In the genomic region with DNA sequence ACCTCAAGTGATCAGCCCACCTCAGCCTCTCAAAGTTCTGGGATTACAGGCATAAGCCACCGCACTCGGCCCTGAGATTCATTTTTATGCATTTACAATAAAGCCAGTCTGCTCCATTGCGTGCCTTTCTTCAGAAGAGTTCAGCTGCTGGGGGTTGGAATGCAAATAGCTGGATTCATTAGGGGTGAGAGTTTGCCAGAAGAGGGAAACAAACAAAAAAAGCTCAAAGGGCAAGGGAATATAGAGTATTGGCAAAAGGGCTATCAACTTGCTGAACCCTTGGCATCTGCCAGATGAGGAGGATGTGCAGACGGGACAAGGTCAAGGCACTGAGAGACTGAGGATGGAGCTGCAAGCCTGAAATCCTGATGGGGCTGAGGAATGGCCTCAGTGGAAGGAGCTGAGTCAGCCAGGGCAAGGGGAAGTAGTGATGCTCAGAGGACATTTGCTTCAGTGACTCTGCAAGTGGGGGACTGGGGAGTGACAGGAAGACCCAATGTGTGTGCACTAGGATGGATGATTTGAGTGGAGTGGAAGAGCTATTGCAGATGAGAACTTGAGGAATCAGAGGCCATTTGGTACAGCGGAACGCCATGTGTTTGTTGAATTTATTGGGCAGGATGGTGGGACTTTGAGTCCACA, we compare ENCODE assay signal across 17 cellular contexts.
DNase-seq lines count a peak whose midpoint lies in the region; ATAC-seq and TF ChIP-seq lines count a peak whose summit lies in the region.
"Had no signal": no experiment of that assay in that cellular context is flagged by ENCODE, and none has a peak within 500 bp of the region (broad histone marks: within the 10 kb centered on the region; RNA-seq: fewer than 3 reads in every experiment).

No MANE protein-coding gene starts in this region.

- no peak overlapping the region for H3K4me3 ChIP-seq in NB4 (ENCODE audit: low read depth, low read length)
- H3K4me3 ChIP-seq: SJSA1 had no signal

- TF ChIP-seq CTCF in NB4 (IDR thresholded peaks at IDR 0.05; ENCODE audit: low read depth, low read length) = no peak

- DNase-seq in KBM-7 (peak; percentile 41), NB4 (ENCODE audit: low read depth) (peak; percentile 8), left lobe of liver (ENCODE audit: low spot score) (no peak), substantia nigra (lab: John Stamatoyannopoulos, UW) (no peak), NCI-H1417 (lab: John Stamatoyannopoulos, UW) (no peak), T-helper 1 cell (no peak)
- DNase-seq: CD4-positive, alpha-beta memory T cell; DND-41; KG1; NCI-H1092; NCI-H1436 treated with DMSO at 0.1 percent for 48 hours; NCI-H2029 treated with DMSO at 0.1 percent for 48 hours; NCI-H345; NCI-H524 treated with DMSO at 0.1 percent for 48 hours; NCI-H82 had no signal

- TF ChIP-seq POLR2A in NB4 (IDR thresholded peaks at IDR 0.05; ENCODE audit: extremely low read depth, insufficient read length) = no peak

- ATAC-seq in left lobe of liver (peak; percentile 77), HG03469 (IDR thresholded peaks at IDR 0.05; ENCODE audit: unreplicated experiment) (no peak)

- in situ Hi-C loops in KBM-7 (cut with MboI; ENCODE audit: low pct_unique_long_range_greater_than_20kb, low sequenced_read_pairs) = no loop called here

- peak overlapping the region; percentile 99 for H3K27ac ChIP-seq in substantia nigra (ENCODE audit: low read depth, low read length, poor library complexity, severe bottlenecking)
- H3K27ac ChIP-seq: SJSA1 had no signal

Comparison
In these comparisons a context has a peak if more than half of its experiments do, and no peak if none do; other contexts are left out.
1. DNase-seq: peak in KBM-7 (single experiment) and NB4 (single experiment); none in left lobe of liver (single experiment), substantia nigra (0 of 49), NCI-H1417 (0 of 3) and T-helper 1 cell (0 of 5).